In the genomic region with DNA sequence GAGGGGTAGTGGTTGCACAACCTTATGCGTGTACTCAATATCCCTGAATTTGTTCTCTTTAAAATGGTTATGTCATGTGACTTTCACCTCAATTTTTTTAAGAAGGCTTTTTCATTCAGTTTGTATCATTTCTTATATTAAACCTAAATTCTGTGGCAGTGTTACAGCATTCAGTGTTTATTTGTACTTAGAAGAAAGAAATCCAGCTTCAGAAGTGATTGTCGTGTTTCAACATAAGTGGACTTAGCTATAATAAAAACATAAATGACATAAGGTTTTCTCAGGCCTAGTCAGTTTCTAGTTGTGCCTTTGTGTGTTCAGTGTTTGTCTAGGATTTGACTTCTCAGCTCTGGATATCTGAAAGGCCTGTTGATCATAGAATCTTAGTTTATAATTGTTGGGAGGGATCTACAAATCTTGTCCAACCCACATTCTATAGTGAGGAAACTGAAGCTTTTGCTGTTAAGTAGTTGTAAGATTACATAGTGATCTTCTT, we compare ENCODE assay signal across 24 cellular contexts.
DNase-seq lines count a peak whose midpoint lies in the region; ATAC-seq and TF ChIP-seq lines count a peak whose summit lies in the region.
"Had no signal": no experiment of that assay in that cellular context is flagged by ENCODE, and none has a peak within 500 bp of the region (broad histone marks: within the 10 kb centered on the region; RNA-seq: fewer than 3 reads in every experiment).

No MANE protein-coding gene starts in this region.

- H3K4me1 ChIP-seq in IMR-90 (ENCODE audit: control insufficient read depth, insufficient read depth, low read length) (no peaks in the 10 kb centered on the region), HAP-1 (peaks cover 41% of the 10 kb centered on the region)
- H3K4me1 ChIP-seq: SJCRH30 had no signal

- ATAC-seq in IMR-90 (ENCODE audit: low read depth) (peak; percentile 24), T-helper 17 cell (no peak)
- ATAC-seq in stimulated activated memory B cell treated with anti-CD40 and anti-IgM and Interleukin-4, amounts not matched to agents 10 μg/mL and 1 μg/mL and 100 μg/mL, for 72 hours: no peak
- ATAC-seq: A549, GM23338, Right ventricle myocardium inferior had no signal

- H3K27me3 Mint-ChIP-seq in T-helper 17 cell (no peaks in the 10 kb centered on the region), mesothelial cell of epicardium (ENCODE audit: low read depth) (no peaks in the 10 kb centered on the region)
- no peaks in the 10 kb centered on the region for H3K27me3 Mint-ChIP-seq in stimulated activated memory B cell treated with anti-CD40 and anti-IgM and Interleukin-4, amounts not matched to agents 10 μg/mL and 1 μg/mL and 100 μg/mL, for 72 hours
- H3K27me3 Mint-ChIP-seq: CD4-positive, alpha-beta memory T cell had no signal

- no peak overlapping the region for H4K5ac ChIP-seq in IMR-90 (ENCODE audit: low read depth, low read length)

- peaks cover 2 to 16% of the 10 kb centered on the region in 2 experiments; a peak in 3 of 4 replicates for H3K79me1 ChIP-seq in IMR-90 (ENCODE audit: low read depth in 1 of 2, low read length in 2 of 2)

- no peak overlapping the region; the same call in 1 of the 2 replicates for H3K56ac ChIP-seq in IMR-90 (ENCODE audit: extremely low read depth, insufficient read depth, low read length)

- no CpG with 5 or more reads among the region's 2 CpGs for WGBS in IMR-90 (ENCODE audit: extremely low coverage in 2 of 2, insufficient read length in 1 of 2), 2 experiments

- H3K9me3 Mint-ChIP-seq in mesothelial cell of epicardium: peaks cover 20% of the 10 kb centered on the region
- no peaks in the 10 kb centered on the region for H3K9me3 Mint-ChIP-seq in stimulated activated memory B cell treated with anti-CD40 and anti-IgM and Interleukin-4, amounts not matched to agents 10 μg/mL and 1 μg/mL and 100 μg/mL, for 72 hours
- H3K9me3 Mint-ChIP-seq: CD4-positive, alpha-beta memory T cell; GM23338; H9; HFFc6 had no signal

- in situ Hi-C loops in IMR-90 (cut with MboI; ENCODE audit: low sequenced_read_pairs) (loop anchor here (25.0 kb wide), 1 partner anchor 524 kb away; no protein-coding TSS in a partner anchor), HAP-1 (cut with MboI; ENCODE audit: low sequenced_read_pairs) (loop anchor here (25.0 kb wide), 1 partner anchor 524 kb away; no protein-coding TSS in a partner anchor)

- intact Hi-C loops in IMR-90 (cut with micrococcal nuclease): loop anchor here (5.0 to 10.0 kb wide), 2 partner anchors 372 to 404 kb away; partner anchors contain the start of genes OSBPL10 and ZNF860

- dilution Hi-C loops in IMR-90 (cut with HindIII; ENCODE audit: low sequenced_read_pairs, unreplicated experiment): no loop called here

- H3K4me3 Mint-ChIP-seq in T-helper 17 cell (no peak overlapping the region), mesothelial cell of epicardium (no peak overlapping the region)
- no peak overlapping the region for H3K4me3 Mint-ChIP-seq in stimulated activated memory B cell treated with anti-CD40 and anti-IgM and Interleukin-4, amounts not matched to agents 10 μg/mL and 1 μg/mL and 100 μg/mL, for 72 hours
- H3K4me3 Mint-ChIP-seq: GM23338, H9, HFFc6 had no signal

- peaks cover 4% of the 10 kb centered on the region for H3K36me3 Mint-ChIP-seq in T-helper 17 cell (ENCODE audit: low read depth)
- H3K36me3 Mint-ChIP-seq in mesothelial cell of epicardium: peaks cover 36% of the 10 kb centered on the region
- H3K36me3 Mint-ChIP-seq in stimulated activated memory B cell treated with anti-CD40 and anti-IgM and Interleukin-4, amounts not matched to agents 10 μg/mL and 1 μg/mL and 100 μg/mL, for 72 hours: peaks cover 19% of the 10 kb centered on the region

- H3K9me1 ChIP-seq in IMR-90 (ENCODE audit: insufficient read depth, low read length): no peaks in the 10 kb centered on the region

- H4K8ac ChIP-seq in IMR-90 (ENCODE audit: low read depth in 2 of 2, low read length in 2 of 2): peak overlapping the region in 1 of 2 experiments; percentile 18; a peak in 1 of 4 replicates

- POLR2A ChIA-PET in IMR-90 (lab: Charles Lee; ENCODE audit: unreplicated experiment): no interaction called here

- no peak overlapping the region for H4K91ac ChIP-seq in IMR-90 (ENCODE audit: insufficient read depth, low read depth, low read length)

- no peak overlapping the region for H3K14ac ChIP-seq in IMR-90 (replicated peaks; ENCODE audit: low read depth, low read length)

- H3K27ac ChIP-seq in IMR-90 (ENCODE audit: insufficient read depth, low read length): peak overlapping the region; percentile 27; the same call in 1 of the 2 replicates
- H3K27ac ChIP-seq: A549, PC-9, SJCRH30 had no signal

- TF ChIP-seq POLR2A in IMR-90 (IDR thresholded peaks at IDR 0.05; ENCODE audit: low read depth, low read length): no peak

- no peaks in the 10 kb centered on the region for H4K20me1 ChIP-seq in IMR-90 (ENCODE audit: insufficient read depth, low read length)

- H3K9me3 ChIP-seq in IMR-90 (ENCODE audit: control insufficient read depth, insufficient read depth, low read length) (no peaks in the 10 kb centered on the region), T-helper 17 cell (ENCODE audit: control insufficient read depth, low read length, poor library complexity, severe bottlenecking) (no peaks in the 10 kb centered on the region), HAP-1 (no peaks in the 10 kb centered on the region)
- H3K9me3 ChIP-seq: A549, SJCRH30 had no signal

- peaks cover 38% of the 10 kb centered on the region for H3K4me1 Mint-ChIP-seq in T-helper 17 cell
- peaks cover 30% of the 10 kb centered on the region for H3K4me1 Mint-ChIP-seq in mesothelial cell of epicardium
- peaks cover 24% of the 10 kb centered on the region for H3K4me1 Mint-ChIP-seq in stimulated activated memory B cell treated with anti-CD40 and anti-IgM and Interleukin-4, amounts not matched to agents 10 μg/mL and 1 μg/mL and 100 μg/mL, for 72 hours

- no peak overlapping the region; the same call in 1 of the 2 replicates for H3K4ac ChIP-seq in IMR-90 (ENCODE audit: low read depth, low read length)

- DNase-seq in IMR-90 (peak; percentile 42), T-helper 17 cell (no peak), fibroblast of peridontal ligament (ENCODE audit: extremely low read depth) (peak; percentile 55), mesothelial cell of epicardium (ENCODE audit: low spot score in 2 of 2, unreplicated experiment in 2 of 2) (no peak), HPDE6-E6E7 (ENCODE audit: extremely low spot score) (no peak), HAP-1 (ENCODE audit: low spot score in 2 of 2) (no peak)
- DNase-seq: C1 segment of cervical spinal cord; CD4-positive, alpha-beta memory T cell; COR-L47; DMS53; H9; HFFc6; Karpas-422; NCI-H1105; NCI-H1436 treated with DMSO at 0.1 percent for 48 hours; NCI-H1930; NCI-H2107; NCI-H446 treated with DMSO at 0.1 percent for 48 hours; PC-9; SJCRH30 had no signal

- TF ChIP-seq RAD21 in IMR-90 (IDR thresholded peaks at IDR 0.05; ENCODE audit: low read length): no peak

- no peak overlapping the region; the same call in 1 of the 2 replicates for H2BK20ac ChIP-seq in IMR-90 (ENCODE audit: low read depth, low read length)

- no peak overlapping the region; the same call in 1 of the 2 replicates for H3K23ac ChIP-seq in IMR-90 (ENCODE audit: low read depth, low read length)

- peak overlapping the region; percentile 10 for H3K4me2 ChIP-seq in IMR-90 (ENCODE audit: low read depth, low read length)
- H3K4me2 ChIP-seq: A549, GM23338, PC-9 had no signal

- peak overlapping the region; percentile 81 for H2BK5ac ChIP-seq in IMR-90 (ENCODE audit: low read depth, low read length, poor library complexity, severe bottlenecking)

- H3K18ac ChIP-seq in IMR-90 (ENCODE audit: low read depth, low read length): peak overlapping the region; percentile 20

- no peak overlapping the region for H3K9ac ChIP-seq in IMR-90 (ENCODE audit: low read depth, low read length)

- no peaks in the 10 kb centered on the region for H3K27me3 ChIP-seq in IMR-90 (ENCODE audit: control insufficient read depth, insufficient read depth, low read length)
- no peaks in the 10 kb centered on the region for H3K27me3 ChIP-seq in HAP-1 (ENCODE audit: low read depth)
- H3K27me3 ChIP-seq: SJCRH30 had no signal

- CTCF ChIA-PET in IMR-90 (lab: Yijun Ruan, JAX): interaction anchor here (1.2 kb wide), 1 partner anchor 84 kb away, joined by 3 read pairs; no protein-coding TSS in a partner anchor

- BruUV-seq in IMR-90 (replicated peaks; lab: Mats Ljungman, UMichigan): no TSS peak

- no peak overlapping the region for H2AK5ac ChIP-seq in IMR-90 (ENCODE audit: low read depth, low read length)

- H2BK15ac ChIP-seq in IMR-90 (ENCODE audit: low read depth, low read length): no peak overlapping the region

- H3K4me3 ChIP-seq in IMR-90 (ENCODE audit: insufficient read depth, low read depth, low read length): no peak overlapping the region
- H3K4me3 ChIP-seq in HAP-1: no peak overlapping the region
- H3K4me3 ChIP-seq: A549, GM23338, PC-9, SJCRH30 had no signal

- TF ChIP-seq CTCF in IMR-90 (conservative IDR thresholded peaks at IDR 0.05; ENCODE audit: low read depth, low read length) (no peak), mesothelial cell of epicardium (IDR thresholded peaks at IDR 0.05; ENCODE audit: unreplicated experiment) (no peak)

- no peak overlapping the region for H2AK9ac ChIP-seq in IMR-90 (replicated peaks; ENCODE audit: low read depth, low read length, poor library complexity)

- H2BK120ac ChIP-seq in IMR-90 (ENCODE audit: low read depth, low read length): no peak overlapping the region

- H3K27ac Mint-ChIP-seq in T-helper 17 cell (peak overlapping the region; percentile 73), mesothelial cell of epicardium (peak overlapping the region; percentile 86)
- H3K27ac Mint-ChIP-seq in stimulated activated memory B cell treated with anti-CD40 and anti-IgM and Interleukin-4, amounts not matched to agents 10 μg/mL and 1 μg/mL and 100 μg/mL, for 72 hours: no peak overlapping the region
- H3K27ac Mint-ChIP-seq: GM23338, HFFc6 had no signal

- H2AFZ ChIP-seq in IMR-90 (replicated peaks; ENCODE audit: low read length, poor library complexity): no peak overlapping the region
- H2AFZ ChIP-seq: GM23338, PC-9 had no signal

- H3K36me3 ChIP-seq in IMR-90 (ENCODE audit: control insufficient read depth, insufficient read depth, low read length) (no peaks in the 10 kb centered on the region), HAP-1 (replicated peaks) (no peaks in the 10 kb centered on the region)
- H3K36me3 ChIP-seq: SJCRH30 had no signal

TF ChIP-seq in IMR-90, 13 proteins besides CTCF, POLR2A, EP300 and RAD21 (continues in another document):
- TF ChIP-seq RCOR1 (IDR thresholded peaks at IDR 0.05; ENCODE audit: insufficient replicate concordance, low read length): no peak
- TF ChIP-seq, protein P1, sequence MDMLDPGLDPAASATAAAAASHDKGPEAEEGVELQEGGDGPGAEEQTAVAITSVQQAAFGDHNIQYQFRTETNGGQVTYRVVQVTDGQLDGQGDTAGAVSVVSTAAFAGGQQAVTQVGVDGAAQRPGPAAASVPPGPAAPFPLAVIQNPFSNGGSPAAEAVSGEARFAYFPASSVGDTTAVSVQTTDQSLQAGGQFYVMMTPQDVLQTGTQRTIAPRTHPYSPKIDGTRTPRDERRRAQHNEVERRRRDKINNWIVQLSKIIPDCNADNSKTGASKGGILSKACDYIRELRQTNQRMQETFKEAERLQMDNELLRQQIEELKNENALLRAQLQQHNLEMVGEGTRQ (IDR thresholded peaks at IDR 0.05; ENCODE audit: low read depth, low read length): peak; percentile 8; the same call in 1 of the 2 replicates

Comparison
In these comparisons a context has a peak if more than half of its experiments do, and no peak if none do; other contexts are left out.
1. DNase-seq: peak in IMR-90 (single experiment) and fibroblast of peridontal ligament (single experiment); none in T-helper 17 cell (0 of 3), mesothelial cell of epicardium (0 of 2), HPDE6-E6E7 (single experiment) and HAP-1 (0 of 2).